Comparison of ENCODE assay signal across 9 cellular contexts in genomic region chr4:112766422-112766821, GRCh38.
DNase-seq lines count a peak whose midpoint lies in the region; ATAC-seq, FAIRE-seq and TF ChIP-seq lines count a peak whose summit lies in the region.
"Had no signal": no experiment of that assay in that cellular context is flagged by ENCODE, and none has a peak within 500 bp of the region (broad histone marks: within the 10 kb centered on the region; RNA-seq: fewer than 3 reads in every experiment).

No MANE protein-coding gene starts in this region.

- POLR2A ChIA-PET in GM12878 (lab: Charles Lee), result interaction anchor here (0.6 kb wide), 1 partner anchor 123 kb away, joined by 3 read pairs; no protein-coding TSS in a partner anchor

- H3K4me2 ChIP-seq in Karpas-422 (ENCODE audit: low read depth, low read length, poor library complexity, severe bottlenecking) (no peak overlapping the region), GM12878 (ENCODE audit: control insufficient read depth, insufficient read depth) (no peak overlapping the region), neural progenitor cell (no peak overlapping the region)

- TF ChIP-seq POLR2A in GM12878 (IDR thresholded peaks at IDR 0.05; ENCODE audit: low read depth, low read length), result no peak

- H3K4me1 Mint-ChIP-seq in neural progenitor cell, result peaks cover 11% of the 10 kb centered on the region

- no peaks in the 10 kb centered on the region for H3K79me2 ChIP-seq in Karpas-422 (ENCODE audit: low read length)
- no peaks in the 10 kb centered on the region for H3K79me2 ChIP-seq in GM12878 (ENCODE audit: control insufficient read depth, insufficient read depth, low read length)
- peaks cover 81% of the 10 kb centered on the region for H3K79me2 ChIP-seq in neural progenitor cell (ENCODE audit: low read depth)

- H3K27me3 ChIP-seq in Karpas-422 (ENCODE audit: low read length) (no peaks in the 10 kb centered on the region), GM12878 (replicated peaks in 1 of 2; ENCODE audit: control insufficient read depth in 2 of 2, insufficient read depth in 2 of 2, low read length in 1 of 2) (no peaks in the 10 kb centered on the region), neural progenitor cell (no peaks in the 10 kb centered on the region), upper lobe of right lung (no peaks in the 10 kb centered on the region)

- 2% methylated on average over 3 of the region's 3 CpGs for WGBS in GM12878 (ENCODE audit: insufficient coverage, insufficient replicate concordance, low lambda C conversion rate, missing lambda C conversion rate)

- H3K9me3 Mint-ChIP-seq in neural progenitor cell, result no peaks in the 10 kb centered on the region
- H3K9me3 Mint-ChIP-seq: CD4-positive, CD25-positive, alpha-beta regulatory T cell had no signal

- BruUV-seq in GM12878 (replicated peaks; lab: Mats Ljungman, UMichigan), result no TSS peak

- peaks cover 58% of the 10 kb centered on the region for H3F3A ChIP-seq in neural progenitor cell (ENCODE audit: low read depth)

- no peaks in the 10 kb centered on the region for H3K9me2 ChIP-seq in Karpas-422 (replicated peaks; ENCODE audit: insufficient read depth, low read length)

- TF ChIP-seq RAD21 in GM12878 (IDR thresholded peaks at IDR 0.05; ENCODE audit: insufficient read depth, low read depth, low read length), result peak; percentile 53

- no peaks in the 10 kb centered on the region for H3K27me3 Mint-ChIP-seq in neural progenitor cell (ENCODE audit: insufficient read depth, low read depth)

- no peak for TF ChIP-seq EP300 in GM12878 (IDR thresholded peaks at IDR 0.05; ENCODE audit: borderline replicate concordance in 1 of 2, control insufficient read depth in 1 of 2, low read depth in 2 of 2, low read length in 2 of 2)

- H3K4me3 ChIP-seq in Karpas-422 (ENCODE audit: low read length) (no peak overlapping the region), GM12878 (no peak overlapping the region), neural progenitor cell (no peak overlapping the region), upper lobe of right lung (no peak overlapping the region)

- FAIRE-seq in GM12878 (lab: Jason Lieb, UNC), result no peak

- H4K20me1 ChIP-seq in Karpas-422 (ENCODE audit: insufficient read depth, low read depth, low read length) (no peaks in the 10 kb centered on the region), GM12878 (ENCODE audit: control insufficient read depth, insufficient read depth) (no peaks in the 10 kb centered on the region), neural progenitor cell (ENCODE audit: low read depth) (no peaks in the 10 kb centered on the region)

- CTCF ChIA-PET in GM12878 (lab: Yijun Ruan, JAX), result interaction anchor here (0.6 to 7.8 kb wide), 35 partner anchors 10 to 1929 kb away, joined by 3 to 320 read pairs (median 6); partner anchors contain the start of genes LARP7 and ZGRF1

- H3K36me3 ChIP-seq in Karpas-422 (ENCODE audit: insufficient read depth, low read length) (no peaks in the 10 kb centered on the region), GM12878 (ENCODE audit: control insufficient read depth in 2 of 2, insufficient read depth in 2 of 2, low read length in 1 of 2) (no peaks in the 10 kb centered on the region), neural progenitor cell (no peaks in the 10 kb centered on the region), upper lobe of right lung (no peaks in the 10 kb centered on the region)

- SMC1A ChIA-PET in GM12878 (lab: Charles Lee; ENCODE audit: uncharacterized antibody, unreplicated experiment), result interaction anchor here (0.8 to 5.2 kb wide), 10 partner anchors 10 to 522 kb away, joined by 3 to 98 read pairs (median 5); no protein-coding TSS in a partner anchor

- intact Hi-C loops in GM12878 (cut with micrococcal nuclease; ENCODE audit: unreplicated experiment) (loop anchor here (1.0 to 5.0 kb wide), 3 partner anchors 172 to 328 kb away; no protein-coding TSS in a partner anchor), upper lobe of right lung (cut with DNase I) (no loop called here)

- DNase-seq in NCI-H345 (lab: John Stamatoyannopoulos, UW) (peak; percentile 0), NCI-H345 treated with DMSO at 0.1 percent for 48 hours (lab: John Stamatoyannopoulos, UW; ENCODE audit: unreplicated experiment) (no peak), Karpas-422 (peak; percentile 65), GM12878 (ENCODE audit: low read depth, low spot score) (no peak), neural progenitor cell (ENCODE audit: low spot score) (peak; percentile 70), DMS153 treated with DMSO at 0.1 percent for 48 hours (lab: John Stamatoyannopoulos, UW; ENCODE audit: unreplicated experiment) (no peak), upper lobe of right lung (no peak), NCI-H1930 (lab: John Stamatoyannopoulos, UW) (no peak)

- no peaks in the 10 kb centered on the region for H3K36me3 Mint-ChIP-seq in neural progenitor cell
- H3K36me3 Mint-ChIP-seq: CD4-positive, CD25-positive, alpha-beta regulatory T cell had no signal

- RAD21 ChIA-PET in GM12878 (lab: Charles Lee; ENCODE audit: unreplicated experiment), result interaction anchor here (0.6 to 3.9 kb wide), 9 partner anchors 49 to 657 kb away, joined by 3 to 60 read pairs (median 5); no protein-coding TSS in a partner anchor

- in situ Hi-C loops in GM12878 (cut with MboI), result loop anchor here (5.0 kb wide), 1 partner anchor 171 kb away; no protein-coding TSS in a partner anchor

- H3K4me1 ChIP-seq in Karpas-422 (ENCODE audit: low read length) (peaks cover 6% of the 10 kb centered on the region), GM12878 (ENCODE audit: control insufficient read depth, insufficient read depth, low read length) (no peaks in the 10 kb centered on the region; the same call in 1 of the 2 replicates), neural progenitor cell (peaks cover 24% of the 10 kb centered on the region), upper lobe of right lung (no peaks in the 10 kb centered on the region)

- H3K9ac ChIP-seq in Karpas-422 (ENCODE audit: low read length) (no peak overlapping the region), GM12878 (ENCODE audit: control insufficient read depth, insufficient read depth, low read length) (no peak overlapping the region), neural progenitor cell (no peak overlapping the region)

- H3K27ac ChIP-seq in Karpas-422 (ENCODE audit: low read length) (no peak overlapping the region), GM12878 (ENCODE audit: control insufficient read depth, insufficient read depth) (no peak overlapping the region), neural progenitor cell (peak overlapping the region; percentile 42), upper lobe of right lung (no peak overlapping the region)

- no peak overlapping the region for H2AFZ ChIP-seq in Karpas-422 (ENCODE audit: low read length)
- H2AFZ ChIP-seq in GM12878 (ENCODE audit: control insufficient read depth, low read depth, low read length), result no peak overlapping the region
- H2AFZ ChIP-seq in neural progenitor cell (replicated peaks), result no peak overlapping the region

- ATAC-seq in GM12878 (peak; percentile 86), upper lobe of right lung (no peak)

- no peaks in the 10 kb centered on the region for H3K9me3 ChIP-seq in Karpas-422 (ENCODE audit: low read length)
- H3K9me3 ChIP-seq in GM12878 (replicated peaks; ENCODE audit: control insufficient read depth, insufficient read depth, low read length), result no peaks in the 10 kb centered on the region
- no peaks in the 10 kb centered on the region for H3K9me3 ChIP-seq in neural progenitor cell (ENCODE audit: low read depth)
- H3K9me3 ChIP-seq in upper lobe of right lung, result no peaks in the 10 kb centered on the region

- TF ChIP-seq CTCF in GM12878 (IDR thresholded peaks at IDR 0.05 in 2 of 3, conservative IDR thresholded peaks at IDR 0.05 in 1 of 3; ENCODE audit: control insufficient read depth in 2 of 3, extremely low read depth in 1 of 3, insufficient read depth in 1 of 3, low read depth in 3 of 3, low read length in 3 of 3), result peak; percentile 42 to 56 (median 52)
- TF ChIP-seq CTCF in neural progenitor cell (IDR thresholded peaks at IDR 0.05), result peak; percentile 66
- TF ChIP-seq CTCF in upper lobe of right lung (IDR thresholded peaks at IDR 0.05), result no peak

- no peak overlapping the region for H3K27ac Mint-ChIP-seq in neural progenitor cell

- H3K4me3 Mint-ChIP-seq in neural progenitor cell, result no peak overlapping the region
- H3K4me3 Mint-ChIP-seq: CD4-positive, CD25-positive, alpha-beta regulatory T cell had no signal

TF ChIP-seq in GM12878, 131 proteins besides CTCF, POLR2A, EP300 and RAD21:
- TF ChIP-seq E4F1 (IDR thresholded peaks at IDR 0.05; ENCODE audit: borderline replicate concordance, partially characterized antibody), result no peak
- TF ChIP-seq SMC3 (IDR thresholded peaks at IDR 0.05; ENCODE audit: borderline replicate concordance, low read length), result peak; percentile 65; the same call in 1 of the 2 replicates
- no peak for TF ChIP-seq SMAD5 (IDR thresholded peaks at IDR 0.05; ENCODE audit: low read depth)

Comparison
In these comparisons a context has a peak if more than half of its experiments do, and no peak if none do; other contexts are left out.
1. DNase-seq: peak in NCI-H345 (single experiment), Karpas-422 (single experiment) and neural progenitor cell (single experiment); none in NCI-H345 treated with DMSO at 0.1 percent for 48 hours (single experiment), GM12878 (single experiment), DMS153 treated with DMSO at 0.1 percent for 48 hours (single experiment), upper lobe of right lung (single experiment) and NCI-H1930 (0 of 2).